Comparison of ENCODE assay signal across 31 cellular contexts in genomic region chrX:153064061-153064460, GRCh38. TPM values are rescaled to one million over a fixed set of nuclear protein-coding genes. Genes with fewer than 3 reads are reported as not detected.
"Had no signal": no experiment of that assay in that cellular context is flagged by ENCODE, and none has a peak within 500 bp of the region (broad histone marks: within the 10 kb centered on the region; RNA-seq: fewer than 3 reads in every experiment).

No MANE protein-coding gene starts in this region.

- H3K4me1 Mint-ChIP-seq: activated CD4-positive, alpha-beta T cell treated with anti-CD3 and anti-CD28 coated beads for 36 hours; activated CD4-positive, alpha-beta T cell treated with anti-CD3 and anti-CD28 coated beads, Interleukin-2, amount 10 ng/mL, durations not matched to agents 24 days and 14 days; activated naive CD4-positive, alpha-beta T cell treated with anti-CD3 and anti-CD28 coated beads, Interleukin-2, amount 50 U/mL, for 24 hours; activated naive CD8-positive, alpha-beta T cell treated with anti-CD3 and anti-CD28 coated beads for 36 hours; activated naive CD8-positive, alpha-beta T cell treated with anti-CD3 and anti-CD28 coated beads, Interleukin-2, amount 50 U/mL, for 24 hours had no signal

- H3K27ac Mint-ChIP-seq: activated CD4-positive, alpha-beta memory T cell treated with anti-CD3 and anti-CD28 coated beads for 36 hours; activated CD4-positive, alpha-beta T cell treated with anti-CD3 and anti-CD28 coated beads for 36 hours; activated CD4-positive, alpha-beta T cell treated with anti-CD3 and anti-CD28 coated beads, Interleukin-2, amount 10 ng/mL, durations not matched to agents 24 days and 14 days; activated CD8-positive, alpha-beta memory T cell treated with anti-CD3 and anti-CD28 coated beads, Interleukin-2, amount 10 ng/mL, durations not matched to agents 7 days and 5 days; activated CD8-positive, alpha-beta T cell treated with anti-CD3 and anti-CD28 coated beads, Interleukin-2, amount 10 ng/mL, durations not matched to agents 7 days and 5 days; activated naive CD4-positive, alpha-beta T cell treated with anti-CD3 and anti-CD28 coated beads for 36 hours; activated naive CD4-positive, alpha-beta T cell treated with anti-CD3 and anti-CD28 coated beads, Interleukin-2, amount 50 U/mL, for 24 hours; activated naive CD8-positive, alpha-beta T cell treated with anti-CD3 and anti-CD28 coated beads for 36 hours; activated naive CD8-positive, alpha-beta T cell treated with anti-CD3 and anti-CD28 coated beads, Interleukin-2, amount 50 U/mL, for 24 hours; activated T-helper 1 cell treated with anti-CD3 and anti-CD28 coated beads, Interleukin-12 subunit alpha, Interleukin-12 subunit beta, Interleukin-2, Interleukin-4 antibody, amounts not matched to agents 30 ng/mL and 10 ng/mL and 1 ng/mL, durations not matched to agents 14 hours and 24 hours and 36 hours; activated T-helper 2 cell treated with anti-CD3 and anti-CD28 coated beads, Interferon-gamma antibody, Interleukin-2, Interleukin-4, amounts not matched to agents 10 μg/mL and 5 μg/mL and 100 μg/mL, durations not matched to agents 14 hours and 24 hours and 36 hours had no signal

- H3K27ac ChIP-seq: adrenal gland, body of pancreas, epithelial cell of prostate had no signal

- H3K4me3 Mint-ChIP-seq: activated CD4-positive, alpha-beta memory T cell treated with anti-CD3 and anti-CD28 coated beads for 36 hours; activated CD4-positive, alpha-beta T cell treated with anti-CD3 and anti-CD28 coated beads for 36 hours; activated CD4-positive, alpha-beta T cell treated with anti-CD3 and anti-CD28 coated beads, Interleukin-2, amount 10 ng/mL, durations not matched to agents 24 days and 14 days; activated CD8-positive, alpha-beta memory T cell treated with anti-CD3 and anti-CD28 coated beads, Interleukin-2, amount 10 ng/mL, durations not matched to agents 7 days and 5 days; activated CD8-positive, alpha-beta T cell treated with anti-CD3 and anti-CD28 coated beads, Interleukin-2, amount 10 ng/mL, durations not matched to agents 7 days and 5 days; activated naive CD4-positive, alpha-beta T cell treated with anti-CD3 and anti-CD28 coated beads for 36 hours; activated naive CD4-positive, alpha-beta T cell treated with anti-CD3 and anti-CD28 coated beads, Interleukin-2, amount 50 U/mL, for 24 hours; activated naive CD8-positive, alpha-beta T cell treated with anti-CD3 and anti-CD28 coated beads for 36 hours; activated naive CD8-positive, alpha-beta T cell treated with anti-CD3 and anti-CD28 coated beads, Interleukin-2, amount 50 U/mL, for 24 hours; activated T-helper 1 cell treated with anti-CD3 and anti-CD28 coated beads, Interleukin-12 subunit alpha, Interleukin-12 subunit beta, Interleukin-2, Interleukin-4 antibody, amounts not matched to agents 30 ng/mL and 10 ng/mL and 1 ng/mL, durations not matched to agents 14 hours and 24 hours and 36 hours had no signal

- H3K9me3 ChIP-seq: adrenal gland, body of pancreas had no signal

- H3K4me3 ChIP-seq: adrenal gland, body of pancreas had no signal

- ATAC-seq: activated CD4-positive, alpha-beta T cell treated with anti-CD3 and anti-CD28 coated beads for 36 hours; activated CD8-positive, alpha-beta memory T cell treated with anti-CD3 and anti-CD28 coated beads, Interleukin-2, amount 10 ng/mL, durations not matched to agents 7 days and 5 days; activated CD8-positive, alpha-beta T cell treated with anti-CD3 and anti-CD28 coated beads, Interleukin-2, amount 10 ng/mL, durations not matched to agents 7 days and 5 days; activated naive CD8-positive, alpha-beta T cell treated with anti-CD3 and anti-CD28 coated beads, Interleukin-2, amount 50 U/mL, for 24 hours; body of pancreas had no signal

- H3K36me3 Mint-ChIP-seq: activated CD4-positive, alpha-beta memory T cell treated with anti-CD3 and anti-CD28 coated beads for 36 hours; activated CD8-positive, alpha-beta memory T cell treated with anti-CD3 and anti-CD28 coated beads, Interleukin-2, amount 10 ng/mL, durations not matched to agents 7 days and 5 days; activated naive CD4-positive, alpha-beta T cell treated with anti-CD3 and anti-CD28 coated beads, Interleukin-2, amount 50 U/mL, for 24 hours; activated naive CD8-positive, alpha-beta T cell treated with anti-CD3 and anti-CD28 coated beads for 36 hours had no signal

- H3K27me3 Mint-ChIP-seq: activated CD4-positive, alpha-beta memory T cell treated with anti-CD3 and anti-CD28 coated beads for 36 hours; activated CD4-positive, alpha-beta T cell treated with anti-CD3 and anti-CD28 coated beads for 36 hours; activated CD4-positive, alpha-beta T cell treated with anti-CD3 and anti-CD28 coated beads, Interleukin-2, amount 10 ng/mL, durations not matched to agents 24 days and 14 days; activated CD8-positive, alpha-beta memory T cell treated with anti-CD3 and anti-CD28 coated beads, Interleukin-2, amount 10 ng/mL, durations not matched to agents 7 days and 5 days; activated naive CD4-positive, alpha-beta T cell treated with anti-CD3 and anti-CD28 coated beads, Interleukin-2, amount 50 U/mL, for 24 hours; activated naive CD8-positive, alpha-beta T cell treated with anti-CD3 and anti-CD28 coated beads for 36 hours; activated naive CD8-positive, alpha-beta T cell treated with anti-CD3 and anti-CD28 coated beads, Interleukin-2, amount 50 U/mL, for 24 hours had no signal

- H3K9me3 Mint-ChIP-seq: activated CD4-positive, alpha-beta memory T cell treated with anti-CD3 and anti-CD28 coated beads for 36 hours; activated CD4-positive, alpha-beta T cell treated with anti-CD3 and anti-CD28 coated beads, Interleukin-2, amount 10 ng/mL, durations not matched to agents 24 days and 14 days; activated naive CD4-positive, alpha-beta T cell treated with anti-CD3 and anti-CD28 coated beads for 36 hours; activated naive CD4-positive, alpha-beta T cell treated with anti-CD3 and anti-CD28 coated beads, Interleukin-2, amount 50 U/mL, for 24 hours; activated naive CD8-positive, alpha-beta T cell treated with anti-CD3 and anti-CD28 coated beads for 36 hours; activated naive CD8-positive, alpha-beta T cell treated with anti-CD3 and anti-CD28 coated beads, Interleukin-2, amount 50 U/mL, for 24 hours; activated T-helper 1 cell treated with anti-CD3 and anti-CD28 coated beads, Interleukin-12 subunit alpha, Interleukin-12 subunit beta, Interleukin-2, Interleukin-4 antibody, amounts not matched to agents 30 ng/mL and 10 ng/mL and 1 ng/mL, durations not matched to agents 14 hours and 24 hours and 36 hours; activated T-helper 2 cell treated with anti-CD3 and anti-CD28 coated beads, Interferon-gamma antibody, Interleukin-2, Interleukin-4, amounts not matched to agents 10 μg/mL and 5 μg/mL and 100 μg/mL, durations not matched to agents 14 hours and 24 hours and 36 hours had no signal

- H3K27me3 ChIP-seq: adrenal gland, body of pancreas had no signal

- H3K4me1 ChIP-seq: adrenal gland, body of pancreas had no signal

- FAIRE-seq: colon, endometrium, frontal cortex had no signal

- DNase-seq: activated CD4-positive, alpha-beta memory T cell treated with anti-CD3 and anti-CD28 coated beads for 36 hours; activated CD4-positive, alpha-beta T cell treated with anti-CD3 and anti-CD28 coated beads for 36 hours; activated CD4-positive, alpha-beta T cell treated with anti-CD3 and anti-CD28 coated beads, Interleukin-2, amount 10 ng/mL, durations not matched to agents 24 days and 14 days; activated CD4-positive, CD25-positive, alpha-beta regulatory T cell; activated CD4-positive, CD25-positive, alpha-beta regulatory T cell treated with anti-CD3 and anti-CD28 coated beads, Interleukin-2, amount 50 U/mL, for 72 hours; activated CD8-positive, alpha-beta memory T cell treated with anti-CD3 and anti-CD28 coated beads, Interleukin-2, amount 10 ng/mL, durations not matched to agents 7 days and 5 days; activated CD8-positive, alpha-beta memory T cell treated with anti-CD3 and anti-CD28 coated beads, Interleukin-2, amount 50 U/mL, for 4 hours; activated CD8-positive, alpha-beta T cell treated with anti-CD3 and anti-CD28 coated beads, Interleukin-2, amount 10 ng/mL, durations not matched to agents 7 days and 5 days; activated effector memory CD4-positive, alpha-beta T cell treated with anti-CD3 and anti-CD28 coated beads, Interleukin-2, amount 50 U/mL, for 16 hours; activated naive CD4-positive, alpha-beta T cell treated with anti-CD3 and anti-CD28 coated beads for 36 hours; activated naive CD8-positive, alpha-beta T cell treated with anti-CD3 and anti-CD28 coated beads for 36 hours; activated naive CD8-positive, alpha-beta T cell treated with anti-CD3 and anti-CD28 coated beads, Interleukin-2, amount 50 U/mL, for 24 hours; activated T-cell treated with anti-CD3 and anti-CD28 coated beads, Interleukin-2, amount 50 U/mL, for 1 hour; activated T-cell treated with anti-CD3 and anti-CD28 coated beads, Interleukin-2, amount 50 U/mL, for 48 hours; adrenal gland; amygdala; aorta; body of pancreas; caudate nucleus; effector CD8-positive, alpha-beta T cell; head of caudate nucleus; T-helper 2 cell had no signal

- H3K36me3 ChIP-seq: adrenal gland had no signal

RNA-seq across cellular contexts. Expression of gene PNMA3, which starts 7.8 kb away (rescaled TPM):
- total RNA-seq: dermis microvascular lymphatic vessel endothelial cell, endothelial cell of umbilical vein had no signal
- polyA plus RNA-seq: endothelial cell of umbilical vein had no signal
